Comparison of ENCODE assay signal across 8 cellular contexts in genomic region chr12:2034633-2035420, GRCh38. TPM values are rescaled to one million over a fixed set of nuclear protein-coding genes. Genes with fewer than 3 reads are reported as not detected.
DNase-seq lines count a peak whose midpoint lies in the region; ATAC-seq lines count a peak whose summit lies in the region.

No MANE protein-coding gene starts in this region.

- no peaks in the 10 kb centered on the region for H3K36me3 ChIP-seq in endocrine pancreas (ENCODE audit: control insufficient read depth, insufficient read depth, low read length)

- no peaks in the 10 kb centered on the region for H3K4me1 ChIP-seq in endocrine pancreas (ENCODE audit: control insufficient read depth, insufficient read depth, low read length)

- no peaks in the 10 kb centered on the region for H3K27me3 ChIP-seq in endocrine pancreas (ENCODE audit: control insufficient read depth, insufficient read depth, low read length)

- DNase-seq in NCI-H2081 (lab: John Stamatoyannopoulos, UW) = peak; percentile 90 to 91
- no peak for DNase-seq in NCI-H2081 treated with DMSO at 0.1 percent for 48 hours (lab: John Stamatoyannopoulos, UW)
- DNase-seq in NCI-H82 treated with DMSO at 0.1 percent for 48 hours (lab: John Stamatoyannopoulos, UW; ENCODE audit: unreplicated experiment) = peak; percentile 27
- peak; percentile 63 to 76 (median 72) for DNase-seq in activated CD8-positive, alpha-beta memory T cell treated with anti-CD3 and anti-CD28 coated beads for 48 hours (ENCODE audit: low read depth in 2 of 3, low spot score in 2 of 3)
- peak; percentile 96 for DNase-seq in mesenteric fat pad (ENCODE audit: low spot score)
- peak; percentile 74 for DNase-seq in stimulated activated CD8-positive, alpha-beta memory T cell treated with anti-CD3 and anti-CD28 coated beads, Interleukin-12 subunit alpha, Interleukin-12 subunit beta, amount 100 ng/mL, for 4 hours (ENCODE audit: low read depth)

- peak; percentile 46 for ATAC-seq in HG03442 (IDR thresholded peaks at IDR 0.05; ENCODE audit: unreplicated experiment)

- H3K9ac ChIP-seq in endocrine pancreas (ENCODE audit: control insufficient read depth, insufficient read depth, low read length) = peak overlapping the region; percentile 47

- peak overlapping the region; percentile 27 for H3K4me3 ChIP-seq in endocrine pancreas (ENCODE audit: control insufficient read depth, insufficient read depth, low read length)

- H3K9me3 ChIP-seq in endocrine pancreas (ENCODE audit: control insufficient read depth, low read length) = no peaks in the 10 kb centered on the region

RNA-seq across cellular contexts. Expression of gene CACNA1C, which starts 18.0 kb away (rescaled TPM):
- 6.8 TPM for total RNA-seq in mesenteric fat pad

RNA-seq across cellular contexts. Expression of gene DCP1B, which starts 30.6 kb away (rescaled TPM):
- 8.0 TPM for total RNA-seq in mesenteric fat pad
